In the genomic region with DNA sequence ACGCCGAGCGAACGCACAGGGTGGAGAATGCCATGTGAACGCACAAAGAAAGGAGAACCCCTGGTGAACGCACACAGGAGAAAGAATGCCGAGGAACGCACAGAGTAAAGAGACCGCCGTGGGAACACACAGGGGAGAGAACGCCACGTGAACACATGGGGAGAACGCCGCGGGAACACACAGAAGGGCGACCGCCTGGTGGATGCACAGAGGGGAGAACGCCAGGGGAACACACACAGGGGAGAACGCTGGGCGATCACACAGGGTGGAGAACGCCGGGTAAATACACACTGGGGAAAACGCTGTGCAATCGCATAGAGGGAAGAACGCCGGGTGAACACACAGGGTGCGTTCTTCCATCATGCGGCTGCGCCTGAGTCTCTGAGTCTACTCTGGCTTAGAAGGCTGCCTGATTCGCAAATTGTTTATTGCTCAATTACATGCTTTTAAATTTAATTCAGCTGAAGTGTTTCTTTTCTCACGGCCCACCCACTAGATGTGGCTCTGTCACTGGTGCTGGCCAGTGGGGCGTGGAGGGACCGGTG, we compare ENCODE assay signal across 21 cellular contexts.
"Had no signal": no experiment of that assay in that cellular context is flagged by ENCODE, and none has a peak within 500 bp of the region (broad histone marks: within the 10 kb centered on the region; RNA-seq: fewer than 3 reads in every experiment).

No MANE protein-coding gene starts in this region.

- H3K9me3 ChIP-seq: colonic mucosa, left ventricle myocardium inferior, pancreas, transverse colon had no signal

- H3K27ac Mint-ChIP-seq: progenitor cell of endocrine pancreas had no signal

- H3K4me1 ChIP-seq: colonic mucosa, pancreas, transverse colon had no signal

- H3K27ac ChIP-seq: colonic mucosa, hepatocyte, left ventricle myocardium inferior, pancreas, transverse colon had no signal

- H3K27me3 ChIP-seq: colonic mucosa, hepatocyte, pancreas, transverse colon had no signal

- H3K4me3 ChIP-seq: colonic mucosa, hepatocyte, left ventricle myocardium inferior, lung, pancreas, transverse colon had no signal

- DNase-seq: colonic mucosa; dermis blood vessel endothelial cell; erythroblast; foreskin melanocyte; head of caudate nucleus; kidney; left cardiac atrium; left ventricle myocardium inferior; mesenchymal stem cell; midbrain; naive thymus-derived CD4-positive, alpha-beta T cell; occipital lobe; pancreas; small intestine; stimulated activated CD4-positive, alpha-beta T cell treated with anti-CD3 and anti-CD28 coated beads, Interleukin-2, amount 100 ng/mL, for 48 hours; stimulated activated naive CD4-positive, alpha-beta T cell treated with Interleukin-2 at 50 U/mL for 16 hours; transverse colon had no signal

- ATAC-seq: left cardiac atrium; naive thymus-derived CD4-positive, alpha-beta T cell; pancreas; right cardiac atrium had no signal

- H3K27me3 Mint-ChIP-seq: naive thymus-derived CD4-positive, alpha-beta T cell had no signal

- H3K4me2 ChIP-seq: hepatocyte had no signal

- H2AFZ ChIP-seq: hepatocyte had no signal

- H3K36me3 ChIP-seq: colonic mucosa, left ventricle myocardium inferior, pancreas, transverse colon had no signal

- H3K4me3 Mint-ChIP-seq: naive thymus-derived CD4-positive, alpha-beta T cell had no signal
